20 cellular contexts compared by ENCODE assay signal in genomic region chr12:54240129-54240528, GRCh38. TPM values are rescaled to one million over a fixed set of nuclear protein-coding genes. Genes with fewer than 3 reads are reported as not detected.
DNase-seq lines count a peak whose midpoint lies in the region; ATAC-seq, FAIRE-seq and TF ChIP-seq lines count a peak whose summit lies in the region.
"Had no signal": no experiment of that assay in that cellular context is flagged by ENCODE, and none has a peak within 500 bp of the region (broad histone marks: within the 10 kb centered on the region; RNA-seq: fewer than 3 reads in every experiment).

No MANE protein-coding gene starts in this region.

- dilution Hi-C loops in keratinocyte (cut with MboI; ENCODE audit: extremely low pct_ligation_motif_present, low sequenced_read_pairs) = no loop called here

- peak overlapping the region; percentile 88 for H3K27ac Mint-ChIP-seq in activated T-helper 1 cell treated with anti-CD3 and anti-CD28 coated beads, Interleukin-12 subunit alpha, Interleukin-12 subunit beta, Interleukin-2, Interleukin-4 antibody, amounts not matched to agents 30 ng/mL and 10 ng/mL and 1 ng/mL, durations not matched to agents 14 hours and 24 hours and 36 hours
- H3K27ac Mint-ChIP-seq: B cell; CD8-positive, alpha-beta T cell; HFFc6 had no signal

- H2AFZ ChIP-seq in keratinocyte (ENCODE audit: control insufficient read depth, low read length) = no peak overlapping the region

- no peak overlapping the region for H3K9ac ChIP-seq in keratinocyte (ENCODE audit: control insufficient read depth, extremely low read depth, insufficient read depth, low read length)

- peaks cover 34% of the 10 kb centered on the region for H3K4me1 Mint-ChIP-seq in activated T-helper 1 cell treated with anti-CD3 and anti-CD28 coated beads, Interleukin-12 subunit alpha, Interleukin-12 subunit beta, Interleukin-2, Interleukin-4 antibody, amounts not matched to agents 30 ng/mL and 10 ng/mL and 1 ng/mL, durations not matched to agents 14 hours and 24 hours and 36 hours (ENCODE audit: low read depth)

- H3K4me3 ChIP-seq in cardiac muscle cell = no peak overlapping the region
- H3K4me3 ChIP-seq in keratinocyte (ENCODE audit: control insufficient read depth in 2 of 3, extremely low read depth in 1 of 3, insufficient read depth in 2 of 3, low read depth in 1 of 3, low read length in 3 of 3) = no peak overlapping the region

- H3K36me3 ChIP-seq in cardiac muscle cell (peaks cover 33% of the 10 kb centered on the region), keratinocyte (ENCODE audit: control insufficient read depth in 2 of 2, extremely low read depth in 1 of 2, insufficient read depth in 2 of 2, low read length in 2 of 2) (peaks cover 0 to 25% of the 10 kb centered on the region in 2 experiments)

- no peaks in the 10 kb centered on the region for H4K20me1 ChIP-seq in keratinocyte (ENCODE audit: control insufficient read depth, extremely low read depth, insufficient read depth, low read length)

- no peaks in the 10 kb centered on the region for H3K9me1 ChIP-seq in keratinocyte (ENCODE audit: control insufficient read depth, extremely low read depth, insufficient read depth, low read length)

- H3K79me2 ChIP-seq in keratinocyte (ENCODE audit: control insufficient read depth, insufficient read depth, low read length) = no peaks in the 10 kb centered on the region

- no peaks in the 10 kb centered on the region for H3K27me3 Mint-ChIP-seq in activated T-helper 1 cell treated with anti-CD3 and anti-CD28 coated beads, Interleukin-12 subunit alpha, Interleukin-12 subunit beta, Interleukin-2, Interleukin-4 antibody, amounts not matched to agents 30 ng/mL and 10 ng/mL and 1 ng/mL, durations not matched to agents 14 hours and 24 hours and 36 hours (ENCODE audit: insufficient read depth)
- H3K27me3 Mint-ChIP-seq: B cell had no signal

- peaks cover 9% of the 10 kb centered on the region for H3K4me1 ChIP-seq in cardiac muscle cell (ENCODE audit: low read depth)
- H3K4me1 ChIP-seq in keratinocyte (ENCODE audit: control insufficient read depth, extremely low read depth, insufficient read depth, low read length) = peaks cover 17% of the 10 kb centered on the region

- H3K27me3 ChIP-seq in cardiac muscle cell = no peaks in the 10 kb centered on the region
- H3K27me3 ChIP-seq in keratinocyte (ENCODE audit: control insufficient read depth, extremely low read depth, insufficient read depth, low read length) = no peaks in the 10 kb centered on the region

- no peak for DNase-seq in cardiac muscle cell (ENCODE audit: low read depth in 1 of 2, low spot score in 1 of 2)
- no peak for DNase-seq in left cardiac atrium
- DNase-seq in activated T-helper 1 cell treated with anti-CD3 and anti-CD28 coated beads, Interleukin-12 subunit alpha, Interleukin-12 subunit beta, Interleukin-2, Interleukin-4 antibody, amounts not matched to agents 30 ng/mL and 10 ng/mL and 1 ng/mL, durations not matched to agents 14 hours and 24 hours and 36 hours (ENCODE audit: low spot score) = no peak
- DNase-seq in keratinocyte (ENCODE audit: low read depth, low spot score) = no peak
- DNase-seq in stimulated activated CD4-positive, alpha-beta T cell treated with anti-CD3 and anti-CD28 coated beads, Interleukin-4, amount 100 ng/mL, for 24 hours = no peak
- DNase-seq in HCEC 1CT = no peak
- DNase-seq: ACHN; CD8-positive, alpha-beta T cell; DMS79 treated with DMSO at 0.1 percent for 48 hours; GOT3; HFFc6; Karpas-422; NCI-H2029; NCI-H510A treated with DMSO at 0.1 percent for 48 hours; SHP77 had no signal

- no peaks in the 10 kb centered on the region for H3K9me3 Mint-ChIP-seq in activated T-helper 1 cell treated with anti-CD3 and anti-CD28 coated beads, Interleukin-12 subunit alpha, Interleukin-12 subunit beta, Interleukin-2, Interleukin-4 antibody, amounts not matched to agents 30 ng/mL and 10 ng/mL and 1 ng/mL, durations not matched to agents 14 hours and 24 hours and 36 hours
- H3K9me3 Mint-ChIP-seq: CD8-positive, alpha-beta T cell; HFFc6 had no signal

- H3K27ac ChIP-seq in cardiac muscle cell (peak overlapping the region; percentile 61), keratinocyte (ENCODE audit: control insufficient read depth, insufficient read depth, low read length) (peak overlapping the region; percentile 47)

- H3K4me2 ChIP-seq in keratinocyte (ENCODE audit: control insufficient read depth, extremely low read depth, insufficient read depth, low read depth, low read length) = no peak overlapping the region

- ATAC-seq in left cardiac atrium (no peak), GM21526 (IDR thresholded peaks at IDR 0.05; ENCODE audit: low FRiP score, unreplicated experiment) (no peak)
- ATAC-seq: CD8-positive, alpha-beta T cell had no signal

- no peak for FAIRE-seq in keratinocyte (lab: Jason Lieb, UNC)
- FAIRE-seq: G401.6, GM12892, RCC 7860 had no signal

- H3K36me3 Mint-ChIP-seq in activated T-helper 1 cell treated with anti-CD3 and anti-CD28 coated beads, Interleukin-12 subunit alpha, Interleukin-12 subunit beta, Interleukin-2, Interleukin-4 antibody, amounts not matched to agents 30 ng/mL and 10 ng/mL and 1 ng/mL, durations not matched to agents 14 hours and 24 hours and 36 hours (ENCODE audit: low read depth) = peaks cover 37% of the 10 kb centered on the region

- H3K4me3 Mint-ChIP-seq in activated T-helper 1 cell treated with anti-CD3 and anti-CD28 coated beads, Interleukin-12 subunit alpha, Interleukin-12 subunit beta, Interleukin-2, Interleukin-4 antibody, amounts not matched to agents 30 ng/mL and 10 ng/mL and 1 ng/mL, durations not matched to agents 14 hours and 24 hours and 36 hours = no peak overlapping the region
- H3K4me3 Mint-ChIP-seq: B cell; CD8-positive, alpha-beta T cell; HFFc6 had no signal

- intact Hi-C loops in left cardiac atrium (cut with DNase I) = no loop called here
- intact Hi-C loops in activated T-helper 1 cell treated with anti-CD3 and anti-CD28 coated beads, Interleukin-12 subunit alpha, Interleukin-12 subunit beta, Interleukin-2, Interleukin-4 antibody, amounts not matched to agents 30 ng/mL and 10 ng/mL and 1 ng/mL, durations not matched to agents 14 hours and 24 hours and 36 hours (cut with micrococcal nuclease) = loop anchor here (2.0 kb wide), 1 partner anchor 19 kb away; no protein-coding TSS in a partner anchor

- TF ChIP-seq CTCF in cardiac muscle cell (IDR thresholded peaks at IDR 0.05; ENCODE audit: low read depth, low read length) (no peak), keratinocyte (optimal IDR thresholded peaks at IDR 0.05 in 1 of 3, IDR thresholded peaks at IDR 0.05 in 1 of 3, conservative IDR thresholded peaks at IDR 0.05 in 1 of 3; ENCODE audit: extremely low read depth in 1 of 3, insufficient read depth in 2 of 3, low read length in 3 of 3) (no peak)

- H3K9me3 ChIP-seq in cardiac muscle cell (ENCODE audit: low read depth) (no peaks in the 10 kb centered on the region), keratinocyte (ENCODE audit: control insufficient read depth, low read depth, low read length) (no peaks in the 10 kb centered on the region)

RNA-seq across cellular contexts. Expression of gene CBX5, which starts 39.8 kb away (rescaled TPM):
- total RNA-seq in cardiac muscle cell = 72.7 and 98.3 TPM in 2 replicates
- 49.5 and 63.9 TPM in 2 replicates for polyA plus RNA-seq in cardiac muscle cell
- total RNA-seq in left cardiac atrium = 10 to 100 TPM; 50.8 to 55.7 TPM
- total RNA-seq in activated T-helper 1 cell treated with anti-CD3 and anti-CD28 coated beads, Interleukin-12 subunit alpha, Interleukin-12 subunit beta, Interleukin-2, Interleukin-4 antibody, amounts not matched to agents 30 ng/mL and 10 ng/mL and 1 ng/mL, durations not matched to agents 14 hours and 24 hours and 36 hours = 99.8 and 106 TPM in 2 replicates
- polyA plus RNA-seq in keratinocyte = 15.5 to 25.8 TPM (median 23.3 TPM) in 3 replicates
- 20.2 TPM for polyA plus RNA-seq in keratinocyte (2011; ENCODE audit: low read depth)
- polyA plus RNA-seq in keratinocyte (2011; cell fraction: cytosol; rRNA removed) = 9.9 and 17.5 TPM in 2 replicates
- polyA plus RNA-seq in keratinocyte (2011; cell fraction: nucleus; rRNA removed) = 19.6 and 22.4 TPM in 2 replicates
- polyA plus RNA-seq in keratinocyte (2012; ENCODE audit: low replicate concordance) = 9.0 and 20.1 TPM in 2 replicates
- 32.0 to 66.7 TPM (median 33.1 TPM) in 3 replicates for polyA minus RNA-seq in keratinocyte
- 20.5 TPM for polyA minus RNA-seq in keratinocyte (2011; cell fraction: cytosol; rRNA and poly(A)+ RNA removed)
- 14.8 and 32.6 TPM in 2 replicates for polyA minus RNA-seq in keratinocyte (2011; cell fraction: nucleus; rRNA and poly(A)+ RNA removed)

RNA-seq across cellular contexts. Expression of gene HNRNPA1, which starts 40.4 kb away (rescaled TPM):
- total RNA-seq in cardiac muscle cell (782 and 963 TPM in 2 replicates), left cardiac atrium (100 to 1,000 TPM; 431 to 588 TPM)
- polyA plus RNA-seq in cardiac muscle cell (794 and 804 TPM in 2 replicates), keratinocyte (269 to 1,061 TPM (median 583 TPM) in 3 replicates)
- 1,740 and 1,765 TPM in 2 replicates for total RNA-seq in activated T-helper 1 cell treated with anti-CD3 and anti-CD28 coated beads, Interleukin-12 subunit alpha, Interleukin-12 subunit beta, Interleukin-2, Interleukin-4 antibody, amounts not matched to agents 30 ng/mL and 10 ng/mL and 1 ng/mL, durations not matched to agents 14 hours and 24 hours and 36 hours
- polyA plus RNA-seq in keratinocyte (2011; ENCODE audit: low read depth) = 866 TPM
- 514 and 556 TPM in 2 replicates for polyA plus RNA-seq in keratinocyte (2011; cell fraction: cytosol; rRNA removed)
- 391 and 470 TPM in 2 replicates for polyA plus RNA-seq in keratinocyte (2011; cell fraction: nucleus; rRNA removed)
- 660 and 1,102 TPM in 2 replicates for polyA plus RNA-seq in keratinocyte (2012; ENCODE audit: low replicate concordance)
- polyA minus RNA-seq in keratinocyte = 134 to 550 TPM (median 267 TPM) in 3 replicates
- polyA minus RNA-seq in keratinocyte (2011; cell fraction: cytosol; rRNA and poly(A)+ RNA removed) = 319 TPM
- polyA minus RNA-seq in keratinocyte (2011; cell fraction: nucleus; rRNA and poly(A)+ RNA removed) = 117 and 201 TPM in 2 replicates

RNA-seq across cellular contexts. Expression of gene SMUG1, which starts 51.3 kb away (rescaled TPM):
- total RNA-seq in cardiac muscle cell (54.2 and 57.2 TPM in 2 replicates), left cardiac atrium (10 to 100 TPM; 17.9 to 18.0 TPM)
- polyA plus RNA-seq in cardiac muscle cell (39.8 and 50.9 TPM in 2 replicates), keratinocyte (38.6 to 45.3 TPM (median 39.6 TPM) in 3 replicates)
- 28.6 and 29.6 TPM in 2 replicates for total RNA-seq in activated T-helper 1 cell treated with anti-CD3 and anti-CD28 coated beads, Interleukin-12 subunit alpha, Interleukin-12 subunit beta, Interleukin-2, Interleukin-4 antibody, amounts not matched to agents 30 ng/mL and 10 ng/mL and 1 ng/mL, durations not matched to agents 14 hours and 24 hours and 36 hours
- polyA plus RNA-seq in keratinocyte (2011; ENCODE audit: low read depth) = 9.8 TPM
- polyA plus RNA-seq in keratinocyte (2011; cell fraction: cytosol; rRNA removed) = 38.3 and 38.5 TPM in 2 replicates
- 38.9 and 40.0 TPM in 2 replicates for polyA plus RNA-seq in keratinocyte (2011; cell fraction: nucleus; rRNA removed)
- polyA plus RNA-seq in keratinocyte (2012; ENCODE audit: low replicate concordance) = 26.1 and 42.4 TPM in 2 replicates
- 32.2 to 39.6 TPM (median 33.1 TPM) in 3 replicates for polyA minus RNA-seq in keratinocyte
- polyA minus RNA-seq in keratinocyte (2011; cell fraction: cytosol; rRNA and poly(A)+ RNA removed) = 32.0 TPM
- 12.1 and 16.8 TPM in 2 replicates for polyA minus RNA-seq in keratinocyte (2011; cell fraction: nucleus; rRNA and poly(A)+ RNA removed)
